In the genomic region with DNA sequence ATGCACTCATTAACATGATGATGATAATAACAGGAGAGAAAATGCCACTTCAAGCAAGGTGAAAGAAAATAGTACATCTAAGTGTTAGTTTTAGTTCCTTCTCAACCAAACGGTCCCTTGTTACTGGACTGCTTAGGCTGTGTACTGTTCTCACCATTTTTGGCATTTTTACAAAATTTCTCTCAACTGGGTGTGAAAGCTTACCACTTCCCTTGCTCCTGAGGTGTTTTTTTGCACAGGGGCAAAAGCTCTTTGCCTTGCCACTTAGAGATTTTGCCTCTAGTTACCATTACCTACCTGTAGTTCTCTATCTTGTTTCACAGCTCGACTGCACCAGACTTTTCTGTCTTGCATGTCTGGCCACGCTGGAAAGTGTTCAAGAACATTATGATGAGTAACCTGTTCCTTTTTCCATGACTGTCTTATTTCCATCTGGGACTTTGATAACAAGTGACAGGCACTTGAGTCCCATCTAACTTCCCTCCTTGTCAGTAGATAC, we compare ENCODE assay signal across 8 cellular contexts. TPM values are rescaled to one million over a fixed set of nuclear protein-coding genes. Genes with fewer than 3 reads are reported as not detected.
DNase-seq lines count a peak whose midpoint lies in the region; ATAC-seq and TF ChIP-seq lines count a peak whose summit lies in the region.

No MANE protein-coding gene starts in this region.

- peak overlapping the region; percentile 97 for H3K27ac Mint-ChIP-seq in activated naive CD8-positive, alpha-beta T cell treated with anti-CD3 and anti-CD28 coated beads for 36 hours
- peak overlapping the region; percentile 58 for H3K27ac Mint-ChIP-seq in nephron progenitor cell
- no peak overlapping the region for H3K27ac Mint-ChIP-seq in glutamatergic neuron (ENCODE audit: unreplicated experiment)

- ATAC-seq in GM21423 (IDR thresholded peaks at IDR 0.05; ENCODE audit: unreplicated experiment) (peak; percentile 62), HG03575 (IDR thresholded peaks at IDR 0.05; ENCODE audit: extremely low read depth, insufficient number of reproducible peaks, low FRiP score, unreplicated experiment) (peak; percentile 38)

- H3K4me3 ChIP-seq in GM08714 (ENCODE audit: low read length) (peak overlapping the region; percentile 31; the same call in 1 of the 2 replicates), thyroid gland (replicated peaks in 1 of 3) (no peak overlapping the region)

- no peaks in the 10 kb centered on the region for H3K27me3 Mint-ChIP-seq in activated naive CD8-positive, alpha-beta T cell treated with anti-CD3 and anti-CD28 coated beads for 36 hours
- no peaks in the 10 kb centered on the region for H3K27me3 Mint-ChIP-seq in nephron progenitor cell (ENCODE audit: low read depth, poor library complexity)
- H3K27me3 Mint-ChIP-seq in glutamatergic neuron (ENCODE audit: unreplicated experiment): peaks cover 1% of the 10 kb centered on the region

- H3K27ac ChIP-seq in thyroid gland: no peak overlapping the region

- H3K4me1 Mint-ChIP-seq in activated naive CD8-positive, alpha-beta T cell treated with anti-CD3 and anti-CD28 coated beads for 36 hours: peaks cover 79% of the 10 kb centered on the region
- peaks cover 53% of the 10 kb centered on the region for H3K4me1 Mint-ChIP-seq in nephron progenitor cell
- H3K4me1 Mint-ChIP-seq in glutamatergic neuron (ENCODE audit: low read depth, unreplicated experiment): peaks cover 8% of the 10 kb centered on the region

- DNase-seq in activated naive CD8-positive, alpha-beta T cell treated with anti-CD3 and anti-CD28 coated beads for 36 hours: no peak
- DNase-seq in nephron progenitor cell (no peak), T1000 (lab: John Stamatoyannopoulos, UW) (no peak), glutamatergic neuron (no peak), thyroid gland (no peak)

- H3K36me3 Mint-ChIP-seq in activated naive CD8-positive, alpha-beta T cell treated with anti-CD3 and anti-CD28 coated beads for 36 hours: peaks cover 27% of the 10 kb centered on the region
- peaks cover 25% of the 10 kb centered on the region for H3K36me3 Mint-ChIP-seq in nephron progenitor cell (ENCODE audit: low read depth)
- H3K36me3 Mint-ChIP-seq in glutamatergic neuron (ENCODE audit: unreplicated experiment): no peaks in the 10 kb centered on the region

- WGBS in thyroid gland, 2 donors: 42 to 52% methylated on average over 3 of the region's 3 CpGs

- no peak for TF ChIP-seq POLR2A in thyroid gland (IDR thresholded peaks at IDR 0.05)

- intact Hi-C loops in thyroid gland (cut with DNase I): no loop called here

- no peaks in the 10 kb centered on the region for H3K36me3 ChIP-seq in thyroid gland

- no peak for TF ChIP-seq CTCF in nephron progenitor cell (IDR thresholded peaks at IDR 0.05)
- no peak for TF ChIP-seq CTCF in glutamatergic neuron (IDR thresholded peaks at IDR 0.05; ENCODE audit: partially characterized antibody, unreplicated experiment)
- TF ChIP-seq CTCF in thyroid gland (IDR thresholded peaks at IDR 0.05): no peak

- no peaks in the 10 kb centered on the region for H3K9me3 ChIP-seq in thyroid gland

- no peaks in the 10 kb centered on the region for H3K27me3 ChIP-seq in thyroid gland

- peaks cover 8% of the 10 kb centered on the region for H3K9me3 Mint-ChIP-seq in activated naive CD8-positive, alpha-beta T cell treated with anti-CD3 and anti-CD28 coated beads for 36 hours
- peaks cover 6% of the 10 kb centered on the region for H3K9me3 Mint-ChIP-seq in nephron progenitor cell
- H3K9me3 Mint-ChIP-seq in glutamatergic neuron (ENCODE audit: unreplicated experiment): no peaks in the 10 kb centered on the region

- H3K4me1 ChIP-seq in thyroid gland: peaks cover 4 to 31% of the 10 kb centered on the region in 2 donors

- H3K4me3 Mint-ChIP-seq in activated naive CD8-positive, alpha-beta T cell treated with anti-CD3 and anti-CD28 coated beads for 36 hours: peak overlapping the region; percentile 64
- H3K4me3 Mint-ChIP-seq in nephron progenitor cell (no peak overlapping the region), glutamatergic neuron (ENCODE audit: unreplicated experiment) (no peak overlapping the region)

RNA-seq across cellular contexts. Expression of gene NEK7, which starts 10.7 kb away (rescaled TPM):
- total RNA-seq in activated naive CD8-positive, alpha-beta T cell treated with anti-CD3 and anti-CD28 coated beads for 36 hours: 10 to 100 TPM; 56.1 to 57.4 TPM
- 11.5 TPM for total RNA-seq in glutamatergic neuron (ENCODE audit: unreplicated experiment)
- total RNA-seq in thyroid gland: 100 to 1,000 TPM in 1 of 4 donors, 10 to 100 TPM in 3; 65.6 to 102 (median 77.7) TPM
